ENCODE assay signal across 1 cellular context in genomic region chr1:115677570-115677969, GRCh38.
A peak's percentile ranks its signal among the peaks of the same experiment; 100 is the strongest.
TF ChIP-seq lines count a peak whose summit lies in the region.

No MANE protein-coding gene starts in this region.

TF ChIP-seq in K562, 482 proteins besides CTCF, POLR2A, EP300 and RAD21:
- TF ChIP-seq ZBTB2 (IDR thresholded peaks at IDR 0.05) (no peak), PCBP1 (IDR thresholded peaks at IDR 0.05; ENCODE audit: low read depth, low read length, poor library complexity, severe bottlenecking) (no peak), KHSRP (IDR thresholded peaks at IDR 0.05) (no peak), DEAF1 (CRISPR knock-in tag; IDR thresholded peaks at IDR 0.05) (0 out of 2 replicates have a peak, but pooled peaks have one; percentile 19), SMC3 (conservative IDR thresholded peaks at IDR 0.05; ENCODE audit: insufficient read depth, low read depth, low read length) (0 out of 2 replicates have a peak, but pooled peaks have one; percentile 29), ZNF507 (tag; conservative IDR thresholded peaks at IDR 0.05) (no peak)
